In the genomic region with DNA sequence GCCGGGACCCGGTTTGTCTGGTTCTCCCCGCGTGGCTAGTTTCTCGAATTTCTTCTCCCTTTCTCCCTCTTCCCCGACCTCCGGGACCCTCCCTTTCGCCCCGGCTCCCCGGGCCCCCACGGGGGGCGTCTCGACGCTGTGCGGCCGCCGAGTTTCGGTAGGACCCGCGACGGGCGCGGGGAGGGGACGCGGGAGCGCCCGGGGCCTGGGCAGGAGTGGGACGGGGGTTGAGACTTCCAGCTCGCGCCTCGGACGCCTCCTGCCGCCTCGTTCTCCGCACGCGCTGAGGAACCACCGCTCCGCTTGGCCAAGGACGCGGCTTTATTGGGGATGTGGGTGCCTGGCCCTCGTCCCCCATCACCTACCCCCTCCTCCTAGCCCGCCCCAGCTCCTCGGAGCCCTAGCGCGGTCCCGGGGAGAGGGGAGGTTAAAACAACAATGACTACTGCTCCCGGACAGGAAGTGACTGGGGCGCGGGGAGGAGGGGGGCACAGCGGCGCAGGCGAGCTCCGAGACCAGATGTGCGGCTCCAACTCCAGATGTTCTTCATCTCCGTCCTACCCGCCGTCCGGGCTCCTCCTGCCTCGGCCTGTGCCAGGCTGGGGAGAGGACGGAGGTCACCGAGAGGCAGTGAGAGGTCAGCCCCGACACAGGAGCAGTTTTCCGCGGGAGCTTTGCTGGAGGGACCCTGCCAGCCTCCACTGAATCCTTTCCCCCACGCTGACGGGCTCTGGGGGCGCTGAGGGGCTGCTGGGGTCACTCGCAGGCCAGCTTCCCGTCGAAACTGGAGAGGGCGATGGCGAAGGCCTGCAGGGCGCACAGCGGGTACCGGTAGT, we compare ENCODE assay signal across 1 cellular context.
TF ChIP-seq lines count a peak whose summit lies in the region.

No MANE protein-coding gene starts in this region.

TF ChIP-seq in IMR-90, 13 proteins besides CTCF, POLR2A, EP300 and RAD21:
- TF ChIP-seq, protein P1, sequence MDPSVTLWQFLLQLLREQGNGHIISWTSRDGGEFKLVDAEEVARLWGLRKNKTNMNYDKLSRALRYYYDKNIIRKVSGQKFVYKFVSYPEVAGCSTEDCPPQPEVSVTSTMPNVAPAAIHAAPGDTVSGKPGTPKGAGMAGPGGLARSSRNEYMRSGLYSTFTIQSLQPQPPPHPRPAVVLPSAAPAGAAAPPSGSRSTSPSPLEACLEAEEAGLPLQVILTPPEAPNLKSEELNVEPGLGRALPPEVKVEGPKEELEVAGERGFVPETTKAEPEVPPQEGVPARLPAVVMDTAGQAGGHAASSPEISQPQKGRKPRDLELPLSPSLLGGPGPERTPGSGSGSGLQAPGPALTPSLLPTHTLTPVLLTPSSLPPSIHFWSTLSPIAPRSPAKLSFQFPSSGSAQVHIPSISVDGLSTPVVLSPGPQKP (IDR thresholded peaks at IDR 0.05; ENCODE audit: borderline replicate concordance, low read depth, low read length), result no peak
- TF ChIP-seq MAFK (IDR thresholded peaks at IDR 0.05; ENCODE audit: low read depth, low read length), result no peak
- no peak for TF ChIP-seq CHD1 (IDR thresholded peaks at IDR 0.05; ENCODE audit: low read depth, low read length)
- TF ChIP-seq, protein P2, sequence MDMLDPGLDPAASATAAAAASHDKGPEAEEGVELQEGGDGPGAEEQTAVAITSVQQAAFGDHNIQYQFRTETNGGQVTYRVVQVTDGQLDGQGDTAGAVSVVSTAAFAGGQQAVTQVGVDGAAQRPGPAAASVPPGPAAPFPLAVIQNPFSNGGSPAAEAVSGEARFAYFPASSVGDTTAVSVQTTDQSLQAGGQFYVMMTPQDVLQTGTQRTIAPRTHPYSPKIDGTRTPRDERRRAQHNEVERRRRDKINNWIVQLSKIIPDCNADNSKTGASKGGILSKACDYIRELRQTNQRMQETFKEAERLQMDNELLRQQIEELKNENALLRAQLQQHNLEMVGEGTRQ (IDR thresholded peaks at IDR 0.05; ENCODE audit: low read depth, low read length), result no peak
- TF ChIP-seq CEBPB (IDR thresholded peaks at IDR 0.05; ENCODE audit: low read depth, low read length), result no peak
- no peak for TF ChIP-seq MXI1 (IDR thresholded peaks at IDR 0.05; ENCODE audit: borderline replicate concordance, low read depth, low read length)
- peak; percentile 89 for TF ChIP-seq MAZ (IDR thresholded peaks at IDR 0.05; ENCODE audit: borderline replicate concordance, low read depth, low read length)
- TF ChIP-seq SMC3 (IDR thresholded peaks at IDR 0.05; ENCODE audit: low read depth, low read length), result no peak
- TF ChIP-seq NFE2L2 (IDR thresholded peaks at IDR 0.05; ENCODE audit: low read depth, low read length), result no peak
- TF ChIP-seq RCOR1 (IDR thresholded peaks at IDR 0.05; ENCODE audit: insufficient replicate concordance, low read length), result peak; percentile 15
- no peak; the same call in 1 of the 2 replicates for TF ChIP-seq FOS (IDR thresholded peaks at IDR 0.05; ENCODE audit: low read depth, low read length)
- 0 out of 2 replicates have a peak, but pooled peaks have one; percentile 12 for TF ChIP-seq BHLHE40 (IDR thresholded peaks at IDR 0.05; ENCODE audit: low read depth, low read length)
- no peak for TF ChIP-seq RFX5 (IDR thresholded peaks at IDR 0.05; ENCODE audit: low read depth, low read length)
